8 cellular contexts compared by ENCODE assay signal in the genomic region with DNA sequence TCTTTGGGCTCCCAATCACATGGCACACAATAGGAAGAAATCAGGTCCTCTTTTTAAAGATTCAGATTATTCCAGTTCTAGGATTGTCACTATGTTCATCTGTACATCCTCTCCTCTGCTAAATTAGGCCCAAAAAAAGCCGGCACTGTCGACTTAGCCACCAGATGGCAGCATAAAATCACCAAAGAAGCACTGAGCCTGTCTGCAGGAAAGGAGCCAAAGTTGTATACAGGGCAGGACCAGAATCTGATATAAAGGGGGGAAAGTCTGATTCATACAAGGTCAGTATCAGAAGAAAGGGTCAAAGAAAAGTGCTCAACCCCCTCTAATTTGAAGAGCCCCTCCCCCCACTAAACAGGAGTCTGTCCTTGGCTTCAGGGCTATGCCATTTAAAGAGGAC. TPM values are rescaled to one million over a fixed set of nuclear protein-coding genes. Genes with fewer than 3 reads are reported as not detected.
DNase-seq lines count a peak whose midpoint lies in the region; ATAC-seq, FAIRE-seq and TF ChIP-seq lines count a peak whose summit lies in the region.

No MANE protein-coding gene starts in this region.

- peak; percentile 52 for ATAC-seq in Right ventricle myocardium superior (ENCODE audit: poor library complexity)
- ATAC-seq in GM21786 (IDR thresholded peaks at IDR 0.05; ENCODE audit: unreplicated experiment): no peak

- H3K27ac ChIP-seq in astrocyte (ENCODE audit: low read depth, low read length): no peak overlapping the region

- H3K4me3 Mint-ChIP-seq in astrocyte (ENCODE audit: unreplicated experiment): no peak overlapping the region

- no peaks in the 10 kb centered on the region for H3K9me3 Mint-ChIP-seq in astrocyte (ENCODE audit: unreplicated experiment)

- H3K4me1 ChIP-seq in astrocyte (ENCODE audit: insufficient read depth, low read length): no peaks in the 10 kb centered on the region

- no peaks in the 10 kb centered on the region for H3K9me3 ChIP-seq in astrocyte (ENCODE audit: insufficient read depth, low read depth, low read length)

- no peaks in the 10 kb centered on the region for H3K36me3 Mint-ChIP-seq in astrocyte (ENCODE audit: low read depth, unreplicated experiment)

- intact Hi-C loops in Right ventricle myocardium superior (cut with DNase I): loop anchor here (5.0 kb wide), 2 partner anchors 162 to 277 kb away; no protein-coding TSS in a partner anchor
- intact Hi-C loops in cardiac septum (cut with DNase I): loop anchor here (1.0 to 5.0 kb wide), 3 partner anchors 160 to 487 kb away; no protein-coding TSS in a partner anchor

- DNase-seq in Right ventricle myocardium superior: peak; percentile 45
- DNase-seq in cardiac septum (ENCODE audit: low spot score): no peak
- peak; percentile 26 for DNase-seq in NCI-H1105 (lab: John Stamatoyannopoulos, UW)
- DNase-seq in T-helper 9 cell: peak; percentile 52
- DNase-seq in astrocyte (ENCODE audit: low read depth): peak; percentile 46
- DNase-seq in iPS-NIHi11 (ENCODE audit: low spot score): peak; percentile 26
- peak; percentile 27 for DNase-seq in stimulated activated CD4-positive, alpha-beta T cell treated with anti-CD3 and anti-CD28 coated beads, Interleukin-12 subunit alpha, Interleukin-12 subunit beta, amount 100 ng/mL, for 4 hours

- H3K27me3 ChIP-seq in astrocyte (ENCODE audit: insufficient read depth, low read length): no peaks in the 10 kb centered on the region

- H3K27me3 Mint-ChIP-seq in astrocyte (ENCODE audit: low read depth, unreplicated experiment): no peaks in the 10 kb centered on the region

- TF ChIP-seq CTCF in astrocyte (IDR thresholded peaks at IDR 0.05; ENCODE audit: insufficient read depth, low read depth, low read length): peak; percentile 61

- H3K9ac ChIP-seq in astrocyte (ENCODE audit: low read length): no peak overlapping the region

- no peak overlapping the region for H3K4me3 ChIP-seq in astrocyte (ENCODE audit: insufficient read depth, low read depth, low read length)

- peak overlapping the region; percentile 54 for H2AFZ ChIP-seq in astrocyte (ENCODE audit: low read depth, low read length)

- FAIRE-seq in astrocyte (lab: Jason Lieb, UNC): peak; percentile 100

- no peaks in the 10 kb centered on the region for H4K20me1 ChIP-seq in astrocyte (ENCODE audit: insufficient read depth, low read length)

- no peak overlapping the region for H3K27ac Mint-ChIP-seq in astrocyte (ENCODE audit: unreplicated experiment)

- no peaks in the 10 kb centered on the region for H3K36me3 ChIP-seq in astrocyte (ENCODE audit: insufficient read depth, low read length)

- no peaks in the 10 kb centered on the region for H3K4me1 Mint-ChIP-seq in astrocyte (ENCODE audit: low read depth, unreplicated experiment)

- no peaks in the 10 kb centered on the region for H3K79me2 ChIP-seq in astrocyte (ENCODE audit: insufficient read depth, low read length)

- H3K4me2 ChIP-seq in astrocyte (ENCODE audit: low read length): no peak overlapping the region

RNA-seq across cellular contexts. Expression of a gene that starts 3.0 kb away (rescaled TPM):
- 0.59 TPM for total RNA-seq in Right ventricle myocardium superior
- 143 TPM for total RNA-seq in cardiac septum
- not detected in 2 replicates for total RNA-seq in astrocyte
